Comparison of ENCODE assay signal across 8 cellular contexts in genomic region chr10:103685880-103686669, GRCh38.
DNase-seq lines count a peak whose midpoint lies in the region; ATAC-seq and TF ChIP-seq lines count a peak whose summit lies in the region.

No MANE protein-coding gene starts in this region.

- H3K27ac Mint-ChIP-seq in activated CD8-positive, alpha-beta T cell treated with anti-CD3 and anti-CD28 coated beads, Interleukin-2, amount 10 ng/mL, durations not matched to agents 7 days and 5 days = no peak overlapping the region
- no peak overlapping the region for H3K27ac Mint-ChIP-seq in effector memory CD8-positive, alpha-beta T cell
- peak overlapping the region; percentile 80 for H3K27ac Mint-ChIP-seq in mesothelial cell of epicardium

- ATAC-seq in HG03045 (IDR thresholded peaks at IDR 0.05; ENCODE audit: unreplicated experiment) = peak; percentile 59
- peak; percentile 88 for ATAC-seq in activated CD8-positive, alpha-beta T cell treated with anti-CD3 and anti-CD28 coated beads, Interleukin-2, amount 10 ng/mL, durations not matched to agents 7 days and 5 days
- ATAC-seq in effector memory CD8-positive, alpha-beta T cell (replicated peaks) = peak; percentile 91

- peak; percentile 48 to 49 for DNase-seq in SHP77 (lab: John Stamatoyannopoulos, UW)
- no peak for DNase-seq in SHP77 treated with DMSO at 0.1 percent for 48 hours (lab: John Stamatoyannopoulos, UW)
- DNase-seq in NCI-H748 (lab: John Stamatoyannopoulos, UW; ENCODE audit: unreplicated experiment) = peak; percentile 58
- DNase-seq in activated CD8-positive, alpha-beta T cell treated with anti-CD3 and anti-CD28 coated beads, Interleukin-2, amount 10 ng/mL, durations not matched to agents 7 days and 5 days = peak; percentile 83
- DNase-seq in effector memory CD8-positive, alpha-beta T cell = peak; percentile 74 to 78 (median 75)
- DNase-seq in mesothelial cell of epicardium (ENCODE audit: low spot score in 2 of 2, unreplicated experiment in 2 of 2) = peak; percentile 56 to 87
- DNase-seq in stimulated activated CD8-positive, alpha-beta memory T cell treated with anti-CD3 and anti-CD28 coated beads, Interleukin-2, amount 100 ng/mL, for 48 hours (ENCODE audit: low read depth in 2 of 2) = peak; percentile 55 to 68

- POLR2A ChIA-PET in activated CD8-positive, alpha-beta T cell treated with anti-CD3 and anti-CD28 coated beads, Interleukin-2, amount 10 ng/mL, durations not matched to agents 7 days and 5 days (lab: Charles Lee) = interaction anchor here (0.6 to 0.9 kb wide), 3 partner anchors 9 to 87 kb away, joined by 3 read pairs; no protein-coding TSS in a partner anchor

- H3K36me3 Mint-ChIP-seq in activated CD8-positive, alpha-beta T cell treated with anti-CD3 and anti-CD28 coated beads, Interleukin-2, amount 10 ng/mL, durations not matched to agents 7 days and 5 days (ENCODE audit: low read depth) = no peaks in the 10 kb centered on the region
- H3K36me3 Mint-ChIP-seq in effector memory CD8-positive, alpha-beta T cell (ENCODE audit: insufficient read depth) = no peaks in the 10 kb centered on the region
- H3K36me3 Mint-ChIP-seq in mesothelial cell of epicardium = no peaks in the 10 kb centered on the region

- no peak overlapping the region for H3K4me3 Mint-ChIP-seq in activated CD8-positive, alpha-beta T cell treated with anti-CD3 and anti-CD28 coated beads, Interleukin-2, amount 10 ng/mL, durations not matched to agents 7 days and 5 days
- H3K4me3 Mint-ChIP-seq in effector memory CD8-positive, alpha-beta T cell = no peak overlapping the region
- H3K4me3 Mint-ChIP-seq in mesothelial cell of epicardium = no peak overlapping the region

- CTCF ChIA-PET in activated CD8-positive, alpha-beta T cell treated with anti-CD3 and anti-CD28 coated beads, Interleukin-2, amount 10 ng/mL, durations not matched to agents 7 days and 5 days (lab: Charles Lee) = interaction anchor here (0.6 to 4.1 kb wide), 57 partner anchors 8 to 668 kb away, joined by 3 to 55 read pairs (median 5); partner anchors contain the start of genes CFAP58 and NEURL1

- TF ChIP-seq CTCF in mesothelial cell of epicardium (IDR thresholded peaks at IDR 0.05; ENCODE audit: unreplicated experiment) = peak; percentile 98

- peaks cover 3% of the 10 kb centered on the region for H3K27me3 Mint-ChIP-seq in activated CD8-positive, alpha-beta T cell treated with anti-CD3 and anti-CD28 coated beads, Interleukin-2, amount 10 ng/mL, durations not matched to agents 7 days and 5 days (ENCODE audit: low read depth)
- no peaks in the 10 kb centered on the region for H3K27me3 Mint-ChIP-seq in effector memory CD8-positive, alpha-beta T cell
- no peaks in the 10 kb centered on the region for H3K27me3 Mint-ChIP-seq in mesothelial cell of epicardium (ENCODE audit: low read depth)

- H3K9me3 Mint-ChIP-seq in activated CD8-positive, alpha-beta T cell treated with anti-CD3 and anti-CD28 coated beads, Interleukin-2, amount 10 ng/mL, durations not matched to agents 7 days and 5 days (ENCODE audit: insufficient read depth) = no peaks in the 10 kb centered on the region
- H3K9me3 Mint-ChIP-seq in effector memory CD8-positive, alpha-beta T cell = no peaks in the 10 kb centered on the region
- no peaks in the 10 kb centered on the region for H3K9me3 Mint-ChIP-seq in mesothelial cell of epicardium

- H3K4me1 Mint-ChIP-seq in activated CD8-positive, alpha-beta T cell treated with anti-CD3 and anti-CD28 coated beads, Interleukin-2, amount 10 ng/mL, durations not matched to agents 7 days and 5 days (ENCODE audit: low read depth) = peaks cover 9% of the 10 kb centered on the region
- H3K4me1 Mint-ChIP-seq in effector memory CD8-positive, alpha-beta T cell (ENCODE audit: low read depth in 2 of 2) = peaks cover 0 to 2% of the 10 kb centered on the region in 2 donors
- peaks cover 24% of the 10 kb centered on the region for H3K4me1 Mint-ChIP-seq in mesothelial cell of epicardium
